In the genomic region with DNA sequence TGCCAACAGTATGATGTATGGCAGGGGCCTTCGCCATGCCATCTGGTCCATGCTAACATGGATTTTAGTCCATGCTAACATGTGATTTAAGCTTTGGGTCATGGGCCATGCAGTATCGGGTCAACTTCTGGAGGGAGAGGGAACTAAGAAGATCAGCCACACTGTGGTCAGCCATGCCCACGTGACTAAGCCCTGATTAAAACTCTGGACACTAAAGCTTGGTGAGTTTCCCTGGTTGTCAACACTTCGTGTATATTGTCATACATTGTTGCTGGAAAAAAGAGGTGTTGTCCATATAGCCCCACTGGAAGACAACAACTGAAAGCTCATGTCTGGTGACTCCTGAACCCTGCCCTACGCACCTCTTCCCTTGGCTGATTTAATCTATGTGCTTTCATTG, we compare ENCODE assay signal across 32 cellular contexts.
"Had no signal": no experiment of that assay in that cellular context is flagged by ENCODE, and none has a peak within 500 bp of the region (broad histone marks: within the 10 kb centered on the region; RNA-seq: fewer than 3 reads in every experiment).

No MANE protein-coding gene starts in this region.

- H3K4me3 ChIP-seq: body of pancreas, colonic mucosa, dorsolateral prefrontal cortex had no signal

- ATAC-seq: activated T-cell treated with anti-CD3 and anti-CD28 coated beads, Interleukin-2, amount 50 U/mL, for 72 hours; activated T-helper 17 cell treated with anti-CD3 and anti-CD28 coated beads, Interleukin-2, amount 50 U/mL, for 72 hours; body of pancreas; esophagus mucosa; WTC11 had no signal

- H3K4me3 Mint-ChIP-seq: activated CD4-positive, alpha-beta memory T cell treated with anti-CD3 and anti-CD28 coated beads, Interleukin-2, amount 10 ng/mL, durations not matched to agents 7 days and 5 days; activated CD4-positive, alpha-beta T cell treated with anti-CD3 and anti-CD28 coated beads, Interleukin-2, amount 10 ng/mL, durations not matched to agents 7 days and 5 days; activated naive CD8-positive, alpha-beta T cell; activated T-cell treated with anti-CD3 and anti-CD28 coated beads, Interleukin-2, amount 50 U/mL, for 24 hours; activated T-cell treated with anti-CD3 and anti-CD28 coated beads, Interleukin-2, amount 50 U/mL, for 72 hours; activated T-helper 17 cell treated with anti-CD3 and anti-CD28 coated beads, Interleukin-2, amount 50 U/mL, for 72 hours; dendritic cell treated with granulocyte-macrophage colony-stimulating factor and Interleukin-4, amounts not matched to agents 40 ng/mL and 50 ng/mL, for 4 days; endodermal cell; WTC11 had no signal

- H3K36me3 ChIP-seq: colonic mucosa had no signal

- H3K4me1 Mint-ChIP-seq: activated CD4-positive, alpha-beta memory T cell treated with anti-CD3 and anti-CD28 coated beads, Interleukin-2, amount 10 ng/mL, durations not matched to agents 7 days and 5 days; activated T-helper 17 cell treated with anti-CD3 and anti-CD28 coated beads, Interleukin-2, amount 50 U/mL, for 72 hours; WTC11 had no signal

- H3K27ac ChIP-seq: body of pancreas, colonic mucosa, dorsolateral prefrontal cortex had no signal

- H3K4me1 ChIP-seq: colonic mucosa had no signal

- H3K9me3 Mint-ChIP-seq: activated CD4-positive, alpha-beta memory T cell treated with anti-CD3 and anti-CD28 coated beads, Interleukin-2, amount 10 ng/mL, durations not matched to agents 7 days and 5 days; activated CD4-positive, alpha-beta T cell treated with anti-CD3 and anti-CD28 coated beads, Interleukin-2, amount 10 ng/mL, durations not matched to agents 7 days and 5 days; activated T-cell treated with anti-CD3 and anti-CD28 coated beads, Interleukin-2, amount 50 U/mL, for 24 hours; activated T-cell treated with anti-CD3 and anti-CD28 coated beads, Interleukin-2, amount 50 U/mL, for 72 hours; activated T-helper 17 cell treated with anti-CD3 and anti-CD28 coated beads, Interleukin-2, amount 50 U/mL, for 72 hours; dendritic cell treated with granulocyte-macrophage colony-stimulating factor and Interleukin-4, amounts not matched to agents 40 ng/mL and 50 ng/mL, for 4 days had no signal

- H3K9me3 ChIP-seq: body of pancreas, colonic mucosa had no signal

- H3K27me3 ChIP-seq: body of pancreas, colonic mucosa had no signal

- DNase-seq: activated CD4-positive, alpha-beta memory T cell treated with anti-CD3 and anti-CD28 coated beads, Interleukin-2, amount 10 ng/mL, durations not matched to agents 7 days and 5 days; activated CD4-positive, alpha-beta T cell treated with anti-CD3 and anti-CD28 coated beads for 1 hour; activated CD4-positive, alpha-beta T cell treated with anti-CD3 and anti-CD28 coated beads for 4 hours; activated CD4-positive, alpha-beta T cell treated with anti-CD3 and anti-CD28 coated beads, Interleukin-2, amount 10 ng/mL, durations not matched to agents 7 days and 5 days; activated CD4-positive, alpha-beta T cell treated with anti-CD3 and anti-CD28 coated beads, Interleukin-2, amount 50 U/mL, for 4 hours; activated CD8-positive, alpha-beta memory T cell treated with anti-CD3 and anti-CD28 coated beads, Interleukin-2, amount 50 U/mL, for 48 hours; activated effector memory CD4-positive, alpha-beta T cell treated with Interleukin-2 at 50 U/mL for 16 hours; activated gamma-delta T cell treated with Interleukin-2 at 50 U/mL for 16 hours; activated naive CD4-positive, alpha-beta T cell treated with anti-CD3 and anti-CD28 coated beads, Interleukin-2, amount 50 U/mL, for 16 hours; activated naive CD4-positive, alpha-beta T cell treated with Interleukin-2 at 50 U/mL for 16 hours; activated T-cell treated with anti-CD3 and anti-CD28 coated beads for 4 hours; activated T-cell treated with anti-CD3 and anti-CD28 coated beads, Interleukin-2, amount 50 U/mL, for 24 hours; activated T-cell treated with anti-CD3 and anti-CD28 coated beads, Interleukin-2, amount 50 U/mL, for 72 hours; amniotic stem cell; anterior cingulate cortex; body of pancreas; central memory CD4-positive, alpha-beta T cell; cerebellar nuclear complex; colonic mucosa; dorsolateral prefrontal cortex; effector memory CD4-positive, alpha-beta T cell; endodermal cell; foreskin fibroblast; head of caudate nucleus; T-helper 1 cell; T-helper 2 cell had no signal

- FAIRE-seq: frontal cortex had no signal

- H3K27ac Mint-ChIP-seq: activated CD4-positive, alpha-beta memory T cell treated with anti-CD3 and anti-CD28 coated beads, Interleukin-2, amount 10 ng/mL, durations not matched to agents 7 days and 5 days; activated CD4-positive, alpha-beta T cell treated with anti-CD3 and anti-CD28 coated beads, Interleukin-2, amount 10 ng/mL, durations not matched to agents 7 days and 5 days; activated naive CD8-positive, alpha-beta T cell; activated T-cell treated with anti-CD3 and anti-CD28 coated beads, Interleukin-2, amount 50 U/mL, for 24 hours; activated T-cell treated with anti-CD3 and anti-CD28 coated beads, Interleukin-2, amount 50 U/mL, for 72 hours; activated T-helper 17 cell treated with anti-CD3 and anti-CD28 coated beads, Interleukin-2, amount 50 U/mL, for 72 hours; dendritic cell treated with granulocyte-macrophage colony-stimulating factor and Interleukin-4, amounts not matched to agents 40 ng/mL and 50 ng/mL, for 4 days; endodermal cell; WTC11 had no signal

- H3K27me3 Mint-ChIP-seq: activated CD4-positive, alpha-beta memory T cell treated with anti-CD3 and anti-CD28 coated beads, Interleukin-2, amount 10 ng/mL, durations not matched to agents 7 days and 5 days; activated CD4-positive, alpha-beta T cell treated with anti-CD3 and anti-CD28 coated beads, Interleukin-2, amount 10 ng/mL, durations not matched to agents 7 days and 5 days; activated naive CD8-positive, alpha-beta T cell; activated T-cell treated with anti-CD3 and anti-CD28 coated beads, Interleukin-2, amount 50 U/mL, for 24 hours; activated T-helper 17 cell treated with anti-CD3 and anti-CD28 coated beads, Interleukin-2, amount 50 U/mL, for 72 hours had no signal
